ENCODE assay signal across 23 cellular contexts in genomic region chr10:132247943-132248342, GRCh38. TPM values are rescaled to one million over a fixed set of nuclear protein-coding genes. Genes with fewer than 3 reads are reported as not detected.
A peak's percentile ranks its signal among the peaks of the same experiment; 100 is the strongest.
DNase-seq lines count a peak whose midpoint lies in the region; TF ChIP-seq lines count a peak whose summit lies in the region.
"Had no signal": no experiment of that assay in that cellular context is flagged by ENCODE, and none has a peak within 500 bp of the region (broad histone marks: within the 10 kb centered on the region; RNA-seq: fewer than 3 reads in every experiment).

No MANE protein-coding gene starts in this region.

- no peaks in the 10 kb centered on the region for H3K9me3 Mint-ChIP-seq in chondrocyte (ENCODE audit: low read depth)
- H3K9me3 Mint-ChIP-seq: activated T-cell treated with anti-CD3 and anti-CD28 coated beads, Interleukin-2, amount 50 U/mL, for 4 hours; central memory CD8-positive, alpha-beta T cell; naive thymus-derived CD4-positive, alpha-beta T cell; stimulated activated naive CD8-positive, alpha-beta T cell treated with anti-CD3 and anti-CD28 coated beads, Interleukin-15, Interleukin-2, amounts not matched to agents 100 ng/mL and 50 ng/mL, for 24 hours had no signal

- intact Hi-C loops in stomach (cut with DNase I; ENCODE audit: low total_unique reads) = no loop called here

- peak overlapping the region; percentile 64 for H3K4me3 ChIP-seq in skeletal muscle satellite cell (ENCODE audit: low read length)
- peak overlapping the region in 1 of 4 donors; percentile 26 for H3K4me3 ChIP-seq in stomach
- H3K4me3 ChIP-seq: prostate gland had no signal

- no peak for TF ChIP-seq EP300 in stomach (IDR thresholded peaks at IDR 0.05)

- H3K27me3 ChIP-seq in skeletal muscle satellite cell (ENCODE audit: control insufficient read depth, insufficient read depth, low read length) = no peaks in the 10 kb centered on the region
- peaks cover 0 to 11% (median 0%) of the 10 kb centered on the region in 3 donors for H3K27me3 ChIP-seq in stomach
- H3K27me3 ChIP-seq: gastrocnemius medialis, Peyer's patch, tibial nerve had no signal

- TF ChIP-seq CTCF in chondrocyte (IDR thresholded peaks at IDR 0.05) (no peak), stomach (IDR thresholded peaks at IDR 0.05) (no peak)

- peak overlapping the region; percentile 16 for H3K4me3 Mint-ChIP-seq in chondrocyte (ENCODE audit: unreplicated experiment)
- H3K4me3 Mint-ChIP-seq: activated T-cell treated with anti-CD3 and anti-CD28 coated beads, Interleukin-2, amount 50 U/mL, for 4 hours; stimulated activated naive CD8-positive, alpha-beta T cell treated with anti-CD3 and anti-CD28 coated beads, Interleukin-15, Interleukin-2, amounts not matched to agents 100 ng/mL and 50 ng/mL, for 24 hours had no signal

- DNase-seq in DMS 273 (lab: John Stamatoyannopoulos, UW; ENCODE audit: unreplicated experiment) = peak; percentile 87
- DNase-seq in NAMALWA (ENCODE audit: low spot score) = peak; percentile 38
- DNase-seq in chondrocyte (ENCODE audit: low spot score) = no peak
- DNase-seq in ecto neural progenitor cell (ENCODE audit: low spot score) = no peak
- no peak for DNase-seq in NCI-H187 treated with DMSO at 0.1 percent for 48 hours (lab: John Stamatoyannopoulos, UW)
- no peak for DNase-seq in stomach
- DNase-seq: activated naive CD4-positive, alpha-beta T cell treated with anti-CD3 and anti-CD28 coated beads, Interleukin-2, amount 50 U/mL, for 16 hours; activated T-cell treated with anti-CD3 and anti-CD28 coated beads, Interleukin-2, amount 50 U/mL, for 4 hours; anterior cingulate cortex; Caco-2; gastrocnemius medialis; HCEC 1CT; Kasumi-1; naive thymus-derived CD4-positive, alpha-beta T cell; Peyer's patch; small intestine; stimulated activated CD4-positive, alpha-beta T cell treated with anti-CD3 and anti-CD28 coated beads, Interleukin-4, amount 100 ng/mL, for 1 hour; T-helper 9 cell had no signal

- H3K27me3 Mint-ChIP-seq in chondrocyte (ENCODE audit: low read depth) = no peaks in the 10 kb centered on the region
- H3K27me3 Mint-ChIP-seq: central memory CD8-positive, alpha-beta T cell; naive thymus-derived CD4-positive, alpha-beta T cell; stimulated activated naive CD8-positive, alpha-beta T cell treated with anti-CD3 and anti-CD28 coated beads, Interleukin-15, Interleukin-2, amounts not matched to agents 100 ng/mL and 50 ng/mL, for 24 hours had no signal

- H3K4me1 ChIP-seq in skeletal muscle satellite cell (ENCODE audit: control insufficient read depth, insufficient read depth, low read length) (peaks cover 11% of the 10 kb centered on the region), stomach (peaks cover 6 to 14% (median 9%) of the 10 kb centered on the region in 4 donors)
- H3K4me1 ChIP-seq: Caco-2, gastrocnemius medialis, Peyer's patch, prostate gland, tibial nerve had no signal

- H3K9ac ChIP-seq in skeletal muscle satellite cell (ENCODE audit: low read depth, low read length) = no peak overlapping the region

- TF ChIP-seq POLR2A in stomach (IDR thresholded peaks at IDR 0.05) = no peak

- no peak overlapping the region for H3K27ac ChIP-seq in stomach
- H3K27ac ChIP-seq: gastrocnemius medialis, Peyer's patch, prostate gland, tibial nerve had no signal

- 67 to 75% (median 69%) methylated on average over 14 to 19 of the region's 19 CpGs for WGBS in stomach, 5 donors

- H3K36me3 ChIP-seq in skeletal muscle satellite cell (ENCODE audit: insufficient read depth, low read length) (no peaks in the 10 kb centered on the region), stomach (no peaks in the 10 kb centered on the region)
- H3K36me3 ChIP-seq: gastrocnemius medialis, Peyer's patch, prostate gland had no signal

- H3K9me3 ChIP-seq in skeletal muscle satellite cell (replicated peaks; ENCODE audit: low read length) (no peaks in the 10 kb centered on the region), stomach (no peaks in the 10 kb centered on the region)
- H3K9me3 ChIP-seq: Caco-2, gastrocnemius medialis, Peyer's patch, prostate gland, tibial nerve had no signal

- no peak overlapping the region for H3K27ac Mint-ChIP-seq in chondrocyte (ENCODE audit: unreplicated experiment)
- H3K27ac Mint-ChIP-seq: naive thymus-derived CD4-positive, alpha-beta T cell; stimulated activated naive CD8-positive, alpha-beta T cell treated with anti-CD3 and anti-CD28 coated beads, Interleukin-15, Interleukin-2, amounts not matched to agents 100 ng/mL and 50 ng/mL, for 24 hours had no signal

- no peaks in the 10 kb centered on the region for H3K36me3 Mint-ChIP-seq in chondrocyte (ENCODE audit: low read depth)
- H3K36me3 Mint-ChIP-seq: naive thymus-derived CD4-positive, alpha-beta T cell had no signal

- no peaks in the 10 kb centered on the region for H3K4me1 Mint-ChIP-seq in chondrocyte (ENCODE audit: low read depth)

- peak overlapping the region; percentile 63 for H3K4me2 ChIP-seq in skeletal muscle satellite cell (ENCODE audit: low read length)

RNA-seq across cellular contexts. Expression of gene STK32C, which starts 59.8 kb away (rescaled TPM):
- total RNA-seq in chondrocyte (15.8 to 17.9 TPM (median 17.2 TPM) in 3 replicates), stomach (10 to 100 TPM in 2 of 5 donors, 1 to 10 TPM in 2, not detected in 1; 1.6 to 71.0 (median 12.7) TPM)
- 12.7 and 12.9 TPM in 2 replicates for total RNA-seq in skeletal muscle satellite cell (2012; rRNA removed)
- polyA plus RNA-seq in stomach = 10 to 100 TPM in 1 of 3 donors, 1 to 10 TPM in 2; 7.8 to 10.4 (median 7.9) TPM

Comparison
In these comparisons a context has a peak if more than half of its experiments do, and no peak if none do; other contexts are left out.
1. DNase-seq: peak in DMS 273 (single experiment) and NAMALWA (single experiment); none in chondrocyte (single experiment), ecto neural progenitor cell (single experiment), NCI-H187 treated with DMSO at 0.1 percent for 48 hours (single experiment) and stomach (single experiment).